ENCODE assay signal across 3 cellular contexts in genomic region chr3:48189321-48189720, GRCh38.
TF ChIP-seq lines count a peak whose summit lies in the region.

No MANE protein-coding gene starts in this region.

TF ChIP-seq in HEK293, 187 proteins besides CTCF, POLR2A, EP300 and RAD21:
- TF ChIP-seq ZNF184 (tag by site-specific recombination; IDR thresholded peaks at IDR 0.05): no peak
- TF ChIP-seq ZBTB6 (tag by site-specific recombination; IDR thresholded peaks at IDR 0.05): no peak
- 0 out of 2 replicates have a peak, but pooled peaks have one; percentile 15 for TF ChIP-seq ZBTB11 (tag by site-specific recombination; conservative IDR thresholded peaks at IDR 0.05; ENCODE audit: low read depth)
- TF ChIP-seq ZNF830 (tag by site-specific recombination; IDR thresholded peaks at IDR 0.05; ENCODE audit: low read depth): no peak
- no peak for TF ChIP-seq BCL11A (tag by site-specific recombination; IDR thresholded peaks at IDR 0.05; ENCODE audit: low read depth)
- TF ChIP-seq ZFHX2 (tag by site-specific recombination; conservative IDR thresholded peaks at IDR 0.05): peak; percentile 46; the same call in 1 of the 2 replicates
- no peak for TF ChIP-seq ZNF529 (tag by site-specific recombination; IDR thresholded peaks at IDR 0.05; ENCODE audit: insufficient replicate concordance)
- peak; percentile 51 for TF ChIP-seq EGR2 (tag by site-specific recombination; IDR thresholded peaks at IDR 0.05; ENCODE audit: low read depth)

TF ChIP-seq in GM12878, 131 proteins besides CTCF, POLR2A, EP300 and RAD21 (continues in another document):
- TF ChIP-seq HSF1 (IDR thresholded peaks at IDR 0.05; ENCODE audit: low read depth, low read length) (no peak), NKRF (conservative IDR thresholded peaks at IDR 0.05) (no peak), ZNF687 (IDR thresholded peaks at IDR 0.05) (no peak), MYC (IDR thresholded peaks at IDR 0.05; ENCODE audit: insufficient read depth, insufficient read length, insufficient replicate concordance, low read length, severe bottlenecking) (no peak), LARP7 (IDR thresholded peaks at IDR 0.05) (no peak), BCL3 (IDR thresholded peaks at IDR 0.05; ENCODE audit: borderline replicate concordance, insufficient read depth, low read depth, low read length, poor library complexity, severe bottlenecking) (no peak), RELB (IDR thresholded peaks at IDR 0.05; ENCODE audit: low read depth) (no peak), PBX3 (IDR thresholded peaks at IDR 0.05; ENCODE audit: insufficient replicate concordance, low read depth, low read length) (no peak), IKZF2 (IDR thresholded peaks at IDR 0.05) (no peak)

TF ChIP-seq in neural cell, 6 proteins besides CTCF, POLR2A, EP300 and RAD21:
- TF ChIP-seq SMC3 (conservative IDR thresholded peaks at IDR 0.05; ENCODE audit: poor library complexity): no peak
- TF ChIP-seq POLR2AphosphoS5 (IDR thresholded peaks at IDR 0.05): no peak
- TF ChIP-seq TAF1 (IDR thresholded peaks at IDR 0.05; ENCODE audit: low read depth): no peak
- no peak for TF ChIP-seq MXI1 (conservative IDR thresholded peaks at IDR 0.05; ENCODE audit: poor library complexity, severe bottlenecking)
